Comparison of ENCODE assay signal across 8 cellular contexts in the genomic region with DNA sequence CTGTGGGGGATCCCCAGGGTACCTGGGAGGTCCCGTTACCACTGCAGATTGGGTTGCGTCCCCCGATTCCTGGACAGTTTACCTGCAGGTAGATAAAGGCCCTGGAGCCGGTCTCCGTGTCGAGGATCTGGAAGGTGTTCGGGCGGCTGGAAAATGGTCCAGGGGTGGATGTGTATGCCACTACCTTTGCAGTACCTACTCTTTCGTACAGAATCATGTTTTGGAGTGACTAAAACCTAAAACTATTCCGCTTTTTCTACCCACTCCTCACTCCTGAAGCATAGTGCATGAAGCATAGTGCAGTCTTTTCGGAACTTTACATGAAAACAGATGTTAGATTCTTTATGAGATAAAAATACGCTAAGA.
A peak's percentile ranks its signal among the peaks of the same experiment; 100 is the strongest.
DNase-seq lines count a peak whose midpoint lies in the region; TF ChIP-seq lines count a peak whose summit lies in the region.

No MANE protein-coding gene starts in this region.

- H3K4me2 ChIP-seq in DOHH2 (ENCODE audit: low read length) = peak overlapping the region; percentile 81
- H3K4me2 ChIP-seq in KMS-11 = peak overlapping the region; percentile 89

- TF ChIP-seq CTCF in DOHH2 (IDR thresholded peaks at IDR 0.05; ENCODE audit: low read depth, low read length, poor library complexity, severe bottlenecking) (no peak), KMS-11 (conservative IDR thresholded peaks at IDR 0.05; ENCODE audit: low read depth, low read length) (no peak)

- no peaks in the 10 kb centered on the region for H3K9me3 ChIP-seq in DOHH2 (ENCODE audit: control insufficient read depth, insufficient read depth, low read length)
- H3K9me3 ChIP-seq in mucosa of stomach (ENCODE audit: control insufficient read depth, low read length) = no peaks in the 10 kb centered on the region

- peak overlapping the region; percentile 99 for H3K27ac Mint-ChIP-seq in dendritic cell treated with granulocyte-macrophage colony-stimulating factor and Interleukin-4, amounts not matched to agents 40 ng/mL and 50 ng/mL, for 4 days

- intact Hi-C loops in dendritic cell treated with granulocyte-macrophage colony-stimulating factor and Interleukin-4, amounts not matched to agents 40 ng/mL and 50 ng/mL, for 4 days (cut with micrococcal nuclease) = loop anchor here (1.0 to 5.0 kb wide), 2 partner anchors 141 to 343 kb away; partner anchors contain the start of genes ORMDL1, PMS1 and SLC40A1

- H3K79me2 ChIP-seq in DOHH2 (ENCODE audit: control insufficient read depth, low read length) = peaks cover 55% of the 10 kb centered on the region
- peaks cover 54% of the 10 kb centered on the region for H3K79me2 ChIP-seq in KMS-11 (ENCODE audit: insufficient read depth, low read depth)

- H3K36me3 ChIP-seq in DOHH2 (ENCODE audit: control insufficient read depth, low read length) (peaks cover 44% of the 10 kb centered on the region), KMS-11 (ENCODE audit: insufficient read depth) (no peaks in the 10 kb centered on the region; the same call in 1 of the 2 replicates), mucosa of stomach (ENCODE audit: control insufficient read depth, insufficient read depth, low read length) (no peaks in the 10 kb centered on the region)

- H3K27me3 Mint-ChIP-seq in dendritic cell treated with granulocyte-macrophage colony-stimulating factor and Interleukin-4, amounts not matched to agents 40 ng/mL and 50 ng/mL, for 4 days = no peaks in the 10 kb centered on the region

- no peaks in the 10 kb centered on the region for H3K9me3 Mint-ChIP-seq in dendritic cell treated with granulocyte-macrophage colony-stimulating factor and Interleukin-4, amounts not matched to agents 40 ng/mL and 50 ng/mL, for 4 days

- no peaks in the 10 kb centered on the region for H3K4me1 Mint-ChIP-seq in dendritic cell treated with granulocyte-macrophage colony-stimulating factor and Interleukin-4, amounts not matched to agents 40 ng/mL and 50 ng/mL, for 4 days (ENCODE audit: low read depth)

- peak overlapping the region; percentile 86 for H3K4me3 ChIP-seq in DOHH2 (ENCODE audit: low read length)
- H3K4me3 ChIP-seq in KMS-11 (IDR thresholded peaks at IDR 0.05; ENCODE audit: insufficient read depth, low read depth, low read length) = peak overlapping the region; percentile 80
- H3K4me3 ChIP-seq in mucosa of stomach (ENCODE audit: low read length) = peak overlapping the region; percentile 85

- H3K27me3 ChIP-seq in DOHH2 (ENCODE audit: control insufficient read depth, low read length) (no peaks in the 10 kb centered on the region), KMS-11 (ENCODE audit: insufficient read depth, low read depth) (no peaks in the 10 kb centered on the region), mucosa of stomach (ENCODE audit: control insufficient read depth, insufficient read depth, low read length) (no peaks in the 10 kb centered on the region)

- H3K27ac ChIP-seq in DOHH2 (ENCODE audit: low read depth, low read length) = peak overlapping the region; percentile 48
- H3K27ac ChIP-seq in KMS-11 = peak overlapping the region; percentile 75

- H3K4me1 ChIP-seq in DOHH2 (ENCODE audit: control insufficient read depth, low read length) (peaks cover 24% of the 10 kb centered on the region), KMS-11 (ENCODE audit: low read depth, poor library complexity, severe bottlenecking) (peaks cover 43% of the 10 kb centered on the region), mucosa of stomach (ENCODE audit: control insufficient read depth, insufficient read depth, low read length) (peaks cover 9% of the 10 kb centered on the region)

- DNase-seq in D341Med (ENCODE audit: low spot score) = no peak
- DNase-seq in SW 1271 (lab: John Stamatoyannopoulos, UW) = no peak
- no peak for DNase-seq in OCI-M2 (lab: John Stamatoyannopoulos, UW; ENCODE audit: unreplicated experiment)
- DNase-seq in NK-92 treated with Interleukin-12 subunit alpha and Interleukin-12 subunit beta, amount 100 ng/mL, for 24 hours (lab: John Stamatoyannopoulos, UW) = no peak

- peaks cover 4% of the 10 kb centered on the region; the same call in 1 of the 2 replicates for H4K20me1 ChIP-seq in DOHH2 (ENCODE audit: control insufficient read depth, insufficient read depth, low read depth, low read length)
- H4K20me1 ChIP-seq in KMS-11 (ENCODE audit: insufficient read depth) = peaks cover 32% of the 10 kb centered on the region

- peak overlapping the region; percentile 89 for H2AFZ ChIP-seq in KMS-11 (ENCODE audit: low read depth)

- H3K9me2 ChIP-seq in DOHH2 (replicated peaks; ENCODE audit: control insufficient read depth, low read length) = no peaks in the 10 kb centered on the region

- H3K9ac ChIP-seq in KMS-11 (peak overlapping the region; percentile 90), mucosa of stomach (ENCODE audit: low read length) (peak overlapping the region; percentile 96)

- H3K4me3 Mint-ChIP-seq in dendritic cell treated with granulocyte-macrophage colony-stimulating factor and Interleukin-4, amounts not matched to agents 40 ng/mL and 50 ng/mL, for 4 days = peak overlapping the region; percentile 99

- no peaks in the 10 kb centered on the region for H3F3A ChIP-seq in DOHH2 (ENCODE audit: control insufficient read depth, insufficient read depth)

- H3K36me3 Mint-ChIP-seq in dendritic cell treated with granulocyte-macrophage colony-stimulating factor and Interleukin-4, amounts not matched to agents 40 ng/mL and 50 ng/mL, for 4 days (ENCODE audit: low read depth) = peaks cover 11% of the 10 kb centered on the region
